In the genomic region with DNA sequence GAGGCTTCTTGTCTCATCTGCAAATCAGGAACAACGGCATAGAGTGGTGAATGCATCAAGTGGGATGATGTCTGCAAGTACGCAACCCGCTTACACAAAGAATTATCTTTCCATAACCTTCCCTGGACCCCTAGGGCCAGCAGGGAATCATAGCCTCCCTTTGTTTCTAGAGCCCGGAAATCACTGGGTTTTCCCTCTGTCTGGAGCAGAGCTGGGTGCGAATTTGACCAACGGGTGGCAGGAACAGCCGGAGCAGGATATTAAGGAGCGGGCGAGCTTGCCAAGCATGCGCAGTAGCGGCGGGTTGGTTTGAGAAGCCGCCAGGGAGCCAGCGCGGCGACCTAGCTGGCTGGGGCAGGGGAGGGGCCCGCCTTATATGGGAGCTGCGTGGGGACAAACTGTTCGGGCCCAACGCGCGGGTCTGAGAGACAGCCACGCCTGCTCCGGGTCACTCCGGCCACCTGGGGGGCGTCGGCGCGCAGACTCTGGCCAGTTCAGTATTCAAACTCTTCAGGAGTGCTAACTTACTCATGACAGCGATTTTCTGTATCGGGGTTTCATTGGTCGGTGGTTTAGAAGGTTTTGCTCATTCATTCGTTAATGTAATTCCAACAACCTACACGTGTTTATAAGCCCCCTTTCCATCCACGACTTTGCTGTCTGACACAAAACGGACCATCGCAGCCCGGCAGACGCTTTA, we compare ENCODE assay signal across 1 cellular context.
TF ChIP-seq lines count a peak whose summit lies in the region.

No MANE protein-coding gene starts in this region.

TF ChIP-seq in K562, 482 proteins besides CTCF, POLR2A, EP300 and RAD21 (continues in another document):
- TF ChIP-seq, protein P1, sequence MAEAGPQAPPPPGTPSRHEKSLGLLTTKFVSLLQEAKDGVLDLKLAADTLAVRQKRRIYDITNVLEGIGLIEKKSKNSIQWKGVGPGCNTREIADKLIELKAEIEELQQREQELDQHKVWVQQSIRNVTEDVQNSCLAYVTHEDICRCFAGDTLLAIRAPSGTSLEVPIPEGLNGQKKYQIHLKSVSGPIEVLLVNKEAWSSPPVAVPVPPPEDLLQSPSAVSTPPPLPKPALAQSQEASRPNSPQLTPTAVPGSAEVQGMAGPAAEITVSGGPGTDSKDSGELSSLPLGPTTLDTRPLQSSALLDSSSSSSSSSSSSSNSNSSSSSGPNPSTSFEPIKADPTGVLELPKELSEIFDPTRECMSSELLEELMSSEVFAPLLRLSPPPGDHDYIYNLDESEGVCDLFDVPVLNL (CRISPR knock-in tag; IDR thresholded peaks at IDR 0.05; ENCODE audit: low read depth) = no peak
- TF ChIP-seq TARDBP (IDR thresholded peaks at IDR 0.05) = peak; percentile 71; the same call in 1 of the 2 replicates
- TF ChIP-seq, protein P2, sequence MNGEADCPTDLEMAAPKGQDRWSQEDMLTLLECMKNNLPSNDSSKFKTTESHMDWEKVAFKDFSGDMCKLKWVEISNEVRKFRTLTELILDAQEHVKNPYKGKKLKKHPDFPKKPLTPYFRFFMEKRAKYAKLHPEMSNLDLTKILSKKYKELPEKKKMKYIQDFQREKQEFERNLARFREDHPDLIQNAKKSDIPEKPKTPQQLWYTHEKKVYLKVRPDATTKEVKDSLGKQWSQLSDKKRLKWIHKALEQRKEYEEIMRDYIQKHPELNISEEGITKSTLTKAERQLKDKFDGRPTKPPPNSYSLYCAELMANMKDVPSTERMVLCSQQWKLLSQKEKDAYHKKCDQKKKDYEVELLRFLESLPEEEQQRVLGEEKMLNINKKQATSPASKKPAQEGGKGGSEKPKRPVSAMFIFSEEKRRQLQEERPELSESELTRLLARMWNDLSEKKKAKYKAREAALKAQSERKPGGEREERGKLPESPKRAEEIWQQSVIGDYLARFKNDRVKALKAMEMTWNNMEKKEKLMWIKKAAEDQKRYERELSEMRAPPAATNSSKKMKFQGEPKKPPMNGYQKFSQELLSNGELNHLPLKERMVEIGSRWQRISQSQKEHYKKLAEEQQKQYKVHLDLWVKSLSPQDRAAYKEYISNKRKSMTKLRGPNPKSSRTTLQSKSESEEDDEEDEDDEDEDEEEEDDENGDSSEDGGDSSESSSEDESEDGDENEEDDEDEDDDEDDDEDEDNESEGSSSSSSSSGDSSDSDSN (IDR thresholded peaks at IDR 0.05; ENCODE audit: borderline replicate concordance in 1 of 2, low read depth in 2 of 2, low read length in 2 of 2) = 0 out of 4 replicates have a peak, but pooled peaks of 1 of the 2 experiments have one; percentile 15
- peak; percentile 41 to 50; a peak in 1 of 4 replicates for TF ChIP-seq KDM1A (IDR thresholded peaks at IDR 0.05)
- peak in 1 of 3 experiments; percentile 36 for TF ChIP-seq YY1 (IDR thresholded peaks at IDR 0.05; ENCODE audit: borderline replicate concordance in 1 of 3, control insufficient read depth in 1 of 3, extremely low read depth in 1 of 3, insufficient read depth in 3 of 3, insufficient read length in 1 of 3, insufficient replicate concordance in 2 of 3, low read depth in 1 of 3, low read length in 2 of 3)
- TF ChIP-seq EGR1 (conservative IDR thresholded peaks at IDR 0.05) = no peak
- TF ChIP-seq RBM25 (IDR thresholded peaks at IDR 0.05; ENCODE audit: low read depth, low read length, severe bottlenecking) = peak; percentile 37
- TF ChIP-seq TOE1 (IDR thresholded peaks at IDR 0.05; ENCODE audit: borderline replicate concordance) = peak; percentile 53; the same call in 1 of the 2 replicates
- TF ChIP-seq TOE1 (CRISPR knock-in tag; IDR thresholded peaks at IDR 0.05; ENCODE audit: borderline replicate concordance, low read depth) = no peak
- 0 out of 2 replicates have a peak, but pooled peaks have one; percentile 52 for TF ChIP-seq SMARCA5 (IDR thresholded peaks at IDR 0.05)
- no peak for TF ChIP-seq ZSCAN29 (IDR thresholded peaks at IDR 0.05)
- TF ChIP-seq PHF8 (IDR thresholded peaks at IDR 0.05; ENCODE audit: borderline replicate concordance, low read length) = peak; percentile 46; the same call in 1 of the 2 replicates
- TF ChIP-seq POLR2B (IDR thresholded peaks at IDR 0.05; ENCODE audit: low read depth, partially characterized antibody) = no peak
- TF ChIP-seq, protein P3, sequence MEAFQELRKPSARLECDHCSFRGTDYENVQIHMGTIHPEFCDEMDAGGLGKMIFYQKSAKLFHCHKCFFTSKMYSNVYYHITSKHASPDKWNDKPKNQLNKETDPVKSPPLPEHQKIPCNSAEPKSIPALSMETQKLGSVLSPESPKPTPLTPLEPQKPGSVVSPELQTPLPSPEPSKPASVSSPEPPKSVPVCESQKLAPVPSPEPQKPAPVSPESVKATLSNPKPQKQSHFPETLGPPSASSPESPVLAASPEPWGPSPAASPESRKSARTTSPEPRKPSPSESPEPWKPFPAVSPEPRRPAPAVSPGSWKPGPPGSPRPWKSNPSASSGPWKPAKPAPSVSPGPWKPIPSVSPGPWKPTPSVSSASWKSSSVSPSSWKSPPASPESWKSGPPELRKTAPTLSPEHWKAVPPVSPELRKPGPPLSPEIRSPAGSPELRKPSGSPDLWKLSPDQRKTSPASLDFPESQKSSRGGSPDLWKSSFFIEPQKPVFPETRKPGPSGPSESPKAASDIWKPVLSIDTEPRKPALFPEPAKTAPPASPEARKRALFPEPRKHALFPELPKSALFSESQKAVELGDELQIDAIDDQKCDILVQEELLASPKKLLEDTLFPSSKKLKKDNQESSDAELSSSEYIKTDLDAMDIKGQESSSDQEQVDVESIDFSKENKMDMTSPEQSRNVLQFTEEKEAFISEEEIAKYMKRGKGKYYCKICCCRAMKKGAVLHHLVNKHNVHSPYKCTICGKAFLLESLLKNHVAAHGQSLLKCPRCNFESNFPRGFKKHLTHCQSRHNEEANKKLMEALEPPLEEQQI (IDR thresholded peaks at IDR 0.05) = no peak
- peak; percentile 88; the same call in 1 of the 2 replicates for TF ChIP-seq MTA3 (IDR thresholded peaks at IDR 0.05; ENCODE audit: borderline replicate concordance)
- TF ChIP-seq, protein P4, sequence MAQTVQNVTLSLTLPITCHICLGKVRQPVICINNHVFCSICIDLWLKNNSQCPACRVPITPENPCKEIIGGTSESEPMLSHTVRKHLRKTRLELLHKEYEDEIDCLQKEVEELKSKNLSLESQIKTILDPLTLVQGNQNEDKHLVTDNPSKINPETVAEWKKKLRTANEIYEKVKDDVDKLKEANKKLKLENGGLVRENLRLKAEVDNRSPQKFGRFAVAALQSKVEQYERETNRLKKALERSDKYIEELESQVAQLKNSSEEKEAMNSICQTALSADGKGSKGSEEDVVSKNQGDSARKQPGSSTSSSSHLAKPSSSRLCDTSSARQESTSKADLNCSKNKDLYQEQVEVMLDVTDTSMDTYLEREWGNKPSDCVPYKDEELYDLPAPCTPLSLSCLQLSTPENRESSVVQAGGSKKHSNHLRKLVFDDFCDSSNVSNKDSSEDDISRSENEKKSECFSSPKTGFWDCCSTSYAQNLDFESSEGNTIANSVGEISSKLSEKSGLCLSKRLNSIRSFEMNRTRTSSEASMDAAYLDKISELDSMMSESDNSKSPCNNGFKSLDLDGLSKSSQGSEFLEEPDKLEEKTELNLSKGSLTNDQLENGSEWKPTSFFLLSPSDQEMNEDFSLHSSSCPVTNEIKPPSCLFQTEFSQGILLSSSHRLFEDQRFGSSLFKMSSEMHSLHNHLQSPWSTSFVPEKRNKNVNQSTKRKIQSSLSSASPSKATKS (CRISPR knock-in tag; IDR thresholded peaks at IDR 0.05) = no peak
- no peak for TF ChIP-seq ARID2 (IDR thresholded peaks at IDR 0.05)
- TF ChIP-seq, protein P5, sequence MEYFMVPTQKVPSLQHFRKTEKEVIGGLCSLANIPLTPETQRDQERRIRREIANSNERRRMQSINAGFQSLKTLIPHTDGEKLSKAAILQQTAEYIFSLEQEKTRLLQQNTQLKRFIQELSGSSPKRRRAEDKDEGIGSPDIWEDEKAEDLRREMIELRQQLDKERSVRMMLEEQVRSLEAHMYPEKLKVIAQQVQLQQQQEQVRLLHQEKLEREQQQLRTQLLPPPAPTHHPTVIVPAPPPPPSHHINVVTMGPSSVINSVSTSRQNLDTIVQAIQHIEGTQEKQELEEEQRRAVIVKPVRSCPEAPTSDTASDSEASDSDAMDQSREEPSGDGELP (CRISPR knock-in tag; IDR thresholded peaks at IDR 0.05; ENCODE audit: borderline replicate concordance) = peak; percentile 61; the same call in 1 of the 2 replicates
- TF ChIP-seq GATAD2A (IDR thresholded peaks at IDR 0.05) = no peak
- peak; percentile 40; the same call in 1 of the 2 replicates for TF ChIP-seq ADNP (tag; IDR thresholded peaks at IDR 0.05)
- TF ChIP-seq PTBP1 (IDR thresholded peaks at IDR 0.05; ENCODE audit: low read depth, low read length) = 0 out of 2 replicates have a peak, but pooled peaks have one; percentile 49
- TF ChIP-seq, protein P6, sequence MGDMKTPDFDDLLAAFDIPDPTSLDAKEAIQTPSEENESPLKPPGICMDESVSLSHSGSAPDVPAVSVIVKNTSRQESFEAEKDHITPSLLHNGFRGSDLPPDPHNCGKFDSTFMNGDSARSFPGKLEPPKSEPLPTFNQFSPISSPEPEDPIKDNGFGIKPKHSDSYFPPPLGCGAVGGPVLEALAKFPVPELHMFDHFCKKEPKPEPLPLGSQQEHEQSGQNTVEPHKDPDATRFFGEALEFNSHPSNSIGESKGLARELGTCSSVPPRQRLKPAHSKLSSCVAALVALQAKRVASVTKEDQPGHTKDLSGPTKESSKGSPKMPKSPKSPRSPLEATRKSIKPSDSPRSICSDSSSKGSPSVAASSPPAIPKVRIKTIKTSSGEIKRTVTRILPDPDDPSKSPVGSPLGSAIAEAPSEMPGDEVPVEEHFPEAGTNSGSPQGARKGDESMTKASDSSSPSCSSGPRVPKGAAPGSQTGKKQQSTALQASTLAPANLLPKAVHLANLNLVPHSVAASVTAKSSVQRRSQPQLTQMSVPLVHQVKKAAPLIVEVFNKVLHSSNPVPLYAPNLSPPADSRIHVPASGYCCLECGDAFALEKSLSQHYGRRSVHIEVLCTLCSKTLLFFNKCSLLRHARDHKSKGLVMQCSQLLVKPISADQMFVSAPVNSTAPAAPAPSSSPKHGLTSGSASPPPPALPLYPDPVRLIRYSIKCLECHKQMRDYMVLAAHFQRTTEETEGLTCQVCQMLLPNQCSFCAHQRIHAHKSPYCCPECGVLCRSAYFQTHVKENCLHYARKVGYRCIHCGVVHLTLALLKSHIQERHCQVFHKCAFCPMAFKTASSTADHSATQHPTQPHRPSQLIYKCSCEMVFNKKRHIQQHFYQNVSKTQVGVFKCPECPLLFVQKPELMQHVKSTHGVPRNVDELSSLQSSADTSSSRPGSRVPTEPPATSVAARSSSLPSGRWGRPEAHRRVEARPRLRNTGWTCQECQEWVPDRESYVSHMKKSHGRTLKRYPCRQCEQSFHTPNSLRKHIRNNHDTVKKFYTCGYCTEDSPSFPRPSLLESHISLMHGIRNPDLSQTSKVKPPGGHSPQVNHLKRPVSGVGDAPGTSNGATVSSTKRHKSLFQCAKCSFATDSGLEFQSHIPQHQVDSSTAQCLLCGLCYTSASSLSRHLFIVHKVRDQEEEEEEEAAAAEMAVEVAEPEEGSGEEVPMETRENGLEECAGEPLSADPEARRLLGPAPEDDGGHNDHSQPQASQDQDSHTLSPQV (IDR thresholded peaks at IDR 0.05) = 0 out of 2 replicates have a peak, but pooled peaks have one; percentile 31
- 0 out of 2 replicates have a peak, but pooled peaks have one; percentile 12 for TF ChIP-seq SIN3B (IDR thresholded peaks at IDR 0.05; ENCODE audit: low read depth)
- 0 out of 2 replicates have a peak, but pooled peaks have one; percentile 23 for TF ChIP-seq NFIC (IDR thresholded peaks at IDR 0.05)
- TF ChIP-seq DPF2 (IDR thresholded peaks at IDR 0.05) = no peak
- TF ChIP-seq, protein P7, sequence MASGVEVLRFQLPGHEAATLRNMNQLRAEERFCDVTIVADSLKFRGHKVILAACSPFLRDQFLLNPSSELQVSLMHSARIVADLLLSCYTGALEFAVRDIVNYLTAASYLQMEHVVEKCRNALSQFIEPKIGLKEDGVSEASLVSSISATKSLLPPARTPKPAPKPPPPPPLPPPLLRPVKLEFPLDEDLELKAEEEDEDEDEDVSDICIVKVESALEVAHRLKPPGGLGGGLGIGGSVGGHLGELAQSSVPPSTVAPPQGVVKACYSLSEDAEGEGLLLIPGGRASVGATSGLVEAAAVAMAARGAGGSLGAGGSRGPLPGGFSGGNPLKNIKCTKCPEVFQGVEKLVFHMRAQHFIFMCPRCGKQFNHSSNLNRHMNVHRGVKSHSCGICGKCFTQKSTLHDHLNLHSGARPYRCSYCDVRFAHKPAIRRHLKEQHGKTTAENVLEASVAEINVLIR (CRISPR knock-in tag; IDR thresholded peaks at IDR 0.05) = no peak
- TF ChIP-seq SRSF9 (IDR thresholded peaks at IDR 0.05; ENCODE audit: borderline replicate concordance, low read depth, low read length) = no peak
- peak; percentile 91 to 93 for TF ChIP-seq NRF1 (conservative IDR thresholded peaks at IDR 0.05 in 1 of 2, IDR thresholded peaks at IDR 0.05 in 1 of 2)
- TF ChIP-seq, protein P8, sequence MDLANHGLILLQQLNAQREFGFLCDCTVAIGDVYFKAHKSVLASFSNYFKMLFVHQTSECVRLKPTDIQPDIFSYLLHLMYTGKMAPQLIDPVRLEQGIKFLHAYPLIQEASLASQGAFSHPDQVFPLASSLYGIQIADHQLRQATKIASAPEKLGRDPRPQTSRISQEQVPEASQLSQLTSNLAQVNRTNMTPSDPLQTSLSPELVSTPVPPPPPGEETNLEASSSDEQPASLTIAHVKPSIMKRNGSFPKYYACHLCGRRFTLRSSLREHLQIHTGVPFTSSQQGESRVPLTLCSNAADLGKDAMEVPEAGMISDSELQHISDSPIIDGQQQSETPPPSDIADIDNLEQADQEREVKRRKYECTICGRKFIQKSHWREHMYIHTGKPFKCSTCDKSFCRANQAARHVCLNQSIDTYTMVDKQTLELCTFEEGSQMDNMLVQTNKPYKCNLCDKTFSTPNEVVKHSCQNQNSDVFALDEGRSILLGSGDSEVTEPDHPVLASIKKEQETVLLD (IDR thresholded peaks at IDR 0.05) = peak; percentile 69; the same call in 1 of the 2 replicates
- TF ChIP-seq, protein P9, sequence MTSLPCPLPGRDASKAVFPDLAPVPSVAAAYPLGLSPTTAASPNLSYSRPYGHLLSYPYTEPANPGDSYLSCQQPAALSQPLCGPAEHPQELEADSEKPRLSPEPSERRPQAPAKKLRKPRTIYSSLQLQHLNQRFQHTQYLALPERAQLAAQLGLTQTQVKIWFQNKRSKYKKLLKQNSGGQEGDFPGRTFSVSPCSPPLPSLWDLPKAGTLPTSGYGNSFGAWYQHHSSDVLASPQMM (CRISPR knock-in tag; IDR thresholded peaks at IDR 0.05) = no peak
- no peak for TF ChIP-seq ATF1 (CRISPR knock-in tag; IDR thresholded peaks at IDR 0.05)
- peak; percentile 31; the same call in 1 of the 2 replicates for TF ChIP-seq ATF1 (tag; IDR thresholded peaks at IDR 0.05)
- 0 out of 4 replicates have a peak, but pooled peaks of 1 of the 2 experiments have one; percentile 29 for TF ChIP-seq SIN3A (IDR thresholded peaks at IDR 0.05; ENCODE audit: borderline replicate concordance in 2 of 2, control insufficient read depth in 1 of 2, low read depth in 2 of 2, low read length in 2 of 2)
- TF ChIP-seq, protein P10, sequence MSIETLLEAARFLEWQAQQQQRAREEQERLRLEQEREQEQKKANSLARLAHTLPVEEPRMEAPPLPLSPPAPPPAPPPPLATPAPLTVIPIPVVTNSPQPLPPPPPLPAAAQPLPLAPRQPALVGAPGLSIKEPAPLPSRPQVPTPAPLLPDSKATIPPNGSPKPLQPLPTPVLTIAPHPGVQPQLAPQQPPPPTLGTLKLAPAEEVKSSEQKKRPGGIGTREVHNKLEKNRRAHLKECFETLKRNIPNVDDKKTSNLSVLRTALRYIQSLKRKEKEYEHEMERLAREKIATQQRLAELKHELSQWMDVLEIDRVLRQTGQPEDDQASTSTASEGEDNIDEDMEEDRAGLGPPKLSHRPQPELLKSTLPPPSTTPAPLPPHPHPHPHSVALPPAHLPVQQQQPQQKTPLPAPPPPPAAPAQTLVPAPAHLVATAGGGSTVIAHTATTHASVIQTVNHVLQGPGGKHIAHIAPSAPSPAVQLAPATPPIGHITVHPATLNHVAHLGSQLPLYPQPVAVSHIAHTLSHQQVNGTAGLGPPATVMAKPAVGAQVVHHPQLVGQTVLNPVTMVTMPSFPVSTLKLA (conservative IDR thresholded peaks at IDR 0.05) = peak; percentile 53 to 71
- TF ChIP-seq BCOR (IDR thresholded peaks at IDR 0.05) = peak; percentile 87
- TF ChIP-seq ZNF830 (CRISPR knock-in tag; IDR thresholded peaks at IDR 0.05) = no peak
